Comparison of ENCODE assay signal across 25 cellular contexts in genomic region chr4:31104596-31104995, GRCh38.
A peak's percentile ranks its signal among the peaks of the same experiment; 100 is the strongest.
DNase-seq lines count a peak whose midpoint lies in the region; ATAC-seq lines count a peak whose summit lies in the region.
"Had no signal": no experiment of that assay in that cellular context is flagged by ENCODE, and none has a peak within 500 bp of the region (broad histone marks: within the 10 kb centered on the region; RNA-seq: fewer than 3 reads in every experiment).

No MANE protein-coding gene starts in this region.

- no peak overlapping the region for H2BK120ac ChIP-seq in mesenchymal stem cell (ENCODE audit: low read depth, low read length)

- no peak overlapping the region for H3K4me3 ChIP-seq in mesenchymal stem cell (ENCODE audit: insufficient read depth in 1 of 2, low read depth in 1 of 2, low read length in 2 of 2)
- H3K4me3 ChIP-seq: colonic mucosa, vagina had no signal

- no peaks in the 10 kb centered on the region for H3K79me1 ChIP-seq in mesenchymal stem cell (replicated peaks; ENCODE audit: low read length, poor library complexity, severe bottlenecking)

- no peak overlapping the region for H2BK5ac ChIP-seq in mesenchymal stem cell (ENCODE audit: low read depth, low read length, poor library complexity, severe bottlenecking)

- intact Hi-C loops in posterior vena cava (cut with DNase I) = no loop called here

- no peak overlapping the region for H2AFZ ChIP-seq in mesenchymal stem cell (ENCODE audit: low read depth, low read length)

- ATAC-seq in HG03565 (IDR thresholded peaks at IDR 0.05; ENCODE audit: unreplicated experiment) = no peak
- ATAC-seq in GM21529 (IDR thresholded peaks at IDR 0.05; ENCODE audit: unreplicated experiment) = no peak
- ATAC-seq: HepG2; left colon; stimulated activated naive B cell treated with anti-CD40 and anti-IgM and Interleukin-4, amounts not matched to agents 10 μg/mL and 1 μg/mL and 100 μg/mL, for 72 hours had no signal

- no peak overlapping the region for H3K27ac ChIP-seq in mesenchymal stem cell (ENCODE audit: low read length, poor library complexity, severe bottlenecking)
- H3K27ac ChIP-seq: colonic mucosa, vagina, WERI-Rb-1 had no signal

- no peak overlapping the region for H3K14ac ChIP-seq in mesenchymal stem cell (ENCODE audit: low read length in 2 of 2)

- H2BK12ac ChIP-seq in mesenchymal stem cell (ENCODE audit: low read length in 2 of 2) = no peak overlapping the region

- no peak overlapping the region for H4K8ac ChIP-seq in mesenchymal stem cell (ENCODE audit: low read length)

- H3K36me3 ChIP-seq in mesenchymal stem cell (ENCODE audit: control insufficient read depth in 1 of 2, insufficient read depth in 2 of 2, low read depth in 1 of 2, low read length in 2 of 2) = no peaks in the 10 kb centered on the region
- H3K36me3 ChIP-seq: colonic mucosa, vagina, WERI-Rb-1 had no signal

- no peak overlapping the region for H3K23ac ChIP-seq in mesenchymal stem cell (ENCODE audit: low read length in 2 of 2)

- H2BK15ac ChIP-seq in mesenchymal stem cell (ENCODE audit: low read depth, poor library complexity, severe bottlenecking) = no peak overlapping the region

- no peak overlapping the region for H3K9ac ChIP-seq in mesenchymal stem cell (ENCODE audit: low read length)

- H2AK5ac ChIP-seq in mesenchymal stem cell (ENCODE audit: low read length, severe bottlenecking) = no peak overlapping the region

- H3K4me1 ChIP-seq in mesenchymal stem cell (ENCODE audit: control insufficient read depth, insufficient read depth, low read depth, low read length) = no peaks in the 10 kb centered on the region
- H3K4me1 ChIP-seq: colonic mucosa, vagina had no signal

- no peaks in the 10 kb centered on the region for H3K27me3 ChIP-seq in mesenchymal stem cell (ENCODE audit: control insufficient read depth in 1 of 2, insufficient read depth in 1 of 2, low read length in 2 of 2)
- H3K27me3 ChIP-seq: colonic mucosa, vagina had no signal

- H4K91ac ChIP-seq in mesenchymal stem cell (ENCODE audit: low read length) = no peak overlapping the region

- DNase-seq in COR-L47 (lab: John Stamatoyannopoulos, UW) (peak; percentile 39), NCI-H1092 treated with DMSO at 0.1 percent for 48 hours (lab: John Stamatoyannopoulos, UW) (peak; percentile 93), NCI-H774 (lab: John Stamatoyannopoulos, UW) (peak; percentile 20), mesenchymal stem cell (peak; percentile 20), retina (no peak), posterior vena cava (ENCODE audit: low spot score) (no peak)
- DNase-seq: activated CD4-positive, alpha-beta T cell treated with anti-CD3 and anti-CD28 coated beads for 48 hours; activated effector memory CD4-positive, alpha-beta T cell treated with Interleukin-2 at 50 U/mL for 16 hours; colonic mucosa; effector memory CD4-positive, alpha-beta T cell; immature natural killer cell; Karpas-422; left colon; mammary epithelial cell; NCI-H1694 treated with DMSO at 0.1 percent for 48 hours; NCI-H345; nephron progenitor cell; small intestine; stimulated activated naive B cell treated with anti-CD40 and anti-IgM and Interleukin-4, amounts not matched to agents 10 μg/mL and 1 μg/mL and 100 μg/mL, for 72 hours; T1000; WERI-Rb-1 had no signal

- peak overlapping the region; percentile 33 to 40 for H3K18ac ChIP-seq in mesenchymal stem cell (ENCODE audit: low read depth in 1 of 2, low read length in 2 of 2)

- H3K4me2 ChIP-seq in mesenchymal stem cell (ENCODE audit: low read length, poor library complexity, severe bottlenecking) = no peak overlapping the region

- 55% methylated on average over 3 of the region's 3 CpGs for WGBS in mesenchymal stem cell

- no peaks in the 10 kb centered on the region for H3K9me3 ChIP-seq in mesenchymal stem cell (ENCODE audit: control insufficient read depth, low read length)
- H3K9me3 ChIP-seq: colonic mucosa, vagina had no signal

- H3K4ac ChIP-seq in mesenchymal stem cell (ENCODE audit: low read depth in 1 of 2, low read length in 2 of 2) = no peak overlapping the region

Comparison
In these comparisons a context has a peak if more than half of its experiments do, and no peak if none do; other contexts are left out.
1. DNase-seq: peak in COR-L47 (single experiment), NCI-H1092 treated with DMSO at 0.1 percent for 48 hours (single experiment), NCI-H774 (single experiment) and mesenchymal stem cell (single experiment); none in retina (single experiment) and posterior vena cava (single experiment).